Comparison of ENCODE assay signal across 25 cellular contexts in genomic region chr11:76224461-76225121, GRCh38. TPM values are rescaled to one million over a fixed set of nuclear protein-coding genes. Genes with fewer than 3 reads are reported as not detected.
A peak's percentile ranks its signal among the peaks of the same experiment; 100 is the strongest.
DNase-seq lines count a peak whose midpoint lies in the region; ATAC-seq and TF ChIP-seq lines count a peak whose summit lies in the region.
"Had no signal": no experiment of that assay in that cellular context is flagged by ENCODE, and none has a peak within 500 bp of the region (broad histone marks: within the 10 kb centered on the region; RNA-seq: fewer than 3 reads in every experiment).

No MANE protein-coding gene starts in this region.

- H3K4me1 ChIP-seq in right atrium auricular region (no peaks in the 10 kb centered on the region), neural progenitor cell (no peaks in the 10 kb centered on the region), ovary (ENCODE audit: insufficient read depth) (no peaks in the 10 kb centered on the region)

- 82 to 93% (median 84%) methylated on average over 10 of the region's 10 CpGs for WGBS in ovary, 3 donors

- H3K27ac ChIP-seq in right atrium auricular region (peak overlapping the region; percentile 31 to 60), neural progenitor cell (no peak overlapping the region), ovary (no peak overlapping the region)
- H3K27ac ChIP-seq: 22Rv1; BLaER1 treated with 17β-estradiol and CSF1 and Interleukin-3, amounts not matched to agents 10 nM and 100 nM; GM23248 had no signal

- no peak overlapping the region for H2AFZ ChIP-seq in neural progenitor cell (replicated peaks)
- H2AFZ ChIP-seq: GM23248 had no signal

- peak overlapping the region; percentile 74 for H3K27ac Mint-ChIP-seq in neural progenitor cell
- peak overlapping the region; percentile 11 for H3K27ac Mint-ChIP-seq in stimulated activated effector memory CD8-positive, alpha-beta T cell treated with anti-CD3 and anti-CD28 coated beads, Interleukin-12 subunit alpha, Interleukin-12 subunit beta, amount 100 ng/mL, for 72 hours
- H3K27ac Mint-ChIP-seq: H9 had no signal

- DNase-seq in Right ventricle myocardium inferior (ENCODE audit: missing footprints) (peak; percentile 45), left cardiac atrium (no peak), right atrium auricular region (ENCODE audit: low spot score) (no peak), neural progenitor cell (ENCODE audit: low spot score) (no peak), hippocampal formation (lab: John Stamatoyannopoulos, UW) (no peak), ovary (no peak), nucleus accumbens (lab: John Stamatoyannopoulos, UW) (no peak)
- no peak for DNase-seq in stimulated activated effector memory CD8-positive, alpha-beta T cell treated with anti-CD3 and anti-CD28 coated beads, Interleukin-12 subunit alpha, Interleukin-12 subunit beta, amount 100 ng/mL, for 72 hours (ENCODE audit: low spot score in 2 of 2)
- DNase-seq: Caco-2, DMS 273 treated with DMSO at 0.1 percent for 48 hours, DMS79 treated with DMSO at 0.1 percent for 48 hours, H9, KBM-7, MM.1S, NCI-H1048, NCI-H1417 treated with DMSO at 0.1 percent for 48 hours, NCI-H187, NCI-H446, NCI-H526, OCI-M1 had no signal

- TF ChIP-seq POLR2A in ovary (IDR thresholded peaks at IDR 0.05): no peak

- H3K79me2 ChIP-seq in neural progenitor cell (ENCODE audit: low read depth): no peaks in the 10 kb centered on the region

- H3K4me2 ChIP-seq in neural progenitor cell: no peak overlapping the region
- H3K4me2 ChIP-seq: BLaER1 treated with 17β-estradiol and CSF1 and Interleukin-3, amounts not matched to agents 10 nM and 100 nM had no signal

- no peaks in the 10 kb centered on the region for H3K9me3 Mint-ChIP-seq in neural progenitor cell
- H3K9me3 Mint-ChIP-seq in stimulated activated effector memory CD8-positive, alpha-beta T cell treated with anti-CD3 and anti-CD28 coated beads, Interleukin-12 subunit alpha, Interleukin-12 subunit beta, amount 100 ng/mL, for 72 hours: no peaks in the 10 kb centered on the region
- H3K9me3 Mint-ChIP-seq: CD4-positive, alpha-beta memory T cell; H9 had no signal

- ATAC-seq in Right ventricle myocardium inferior (no peak), left cardiac atrium (no peak)
- ATAC-seq in stimulated activated effector memory CD8-positive, alpha-beta T cell treated with anti-CD3 and anti-CD28 coated beads, Interleukin-12 subunit alpha, Interleukin-12 subunit beta, amount 100 ng/mL, for 72 hours: peak; percentile 13
- ATAC-seq: GM12878 had no signal

- TF ChIP-seq CTCF in right atrium auricular region (IDR thresholded peaks at IDR 0.05) (no peak), neural progenitor cell (IDR thresholded peaks at IDR 0.05) (no peak), ovary (IDR thresholded peaks at IDR 0.05) (no peak)

- H3K27me3 ChIP-seq in right atrium auricular region (no peaks in the 10 kb centered on the region), neural progenitor cell (no peaks in the 10 kb centered on the region), ovary (no peaks in the 10 kb centered on the region)
- H3K27me3 ChIP-seq: BLaER1 treated with 17β-estradiol and CSF1 and Interleukin-3, amounts not matched to agents 10 nM and 100 nM had no signal

- H3K4me1 Mint-ChIP-seq in neural progenitor cell: peaks cover 3% of the 10 kb centered on the region
- no peaks in the 10 kb centered on the region for H3K4me1 Mint-ChIP-seq in stimulated activated effector memory CD8-positive, alpha-beta T cell treated with anti-CD3 and anti-CD28 coated beads, Interleukin-12 subunit alpha, Interleukin-12 subunit beta, amount 100 ng/mL, for 72 hours
- H3K4me1 Mint-ChIP-seq: CD4-positive, alpha-beta memory T cell had no signal

- H3K27me3 Mint-ChIP-seq in neural progenitor cell (ENCODE audit: insufficient read depth, low read depth): peaks cover 11% of the 10 kb centered on the region

- H4K20me1 ChIP-seq in neural progenitor cell (ENCODE audit: low read depth): no peaks in the 10 kb centered on the region
- H4K20me1 ChIP-seq: BLaER1 treated with 17β-estradiol and CSF1 and Interleukin-3, amounts not matched to agents 10 nM and 100 nM had no signal

- H3F3A ChIP-seq in neural progenitor cell (ENCODE audit: low read depth): no peaks in the 10 kb centered on the region

- no peaks in the 10 kb centered on the region for H3K36me3 Mint-ChIP-seq in neural progenitor cell
- no peaks in the 10 kb centered on the region for H3K36me3 Mint-ChIP-seq in stimulated activated effector memory CD8-positive, alpha-beta T cell treated with anti-CD3 and anti-CD28 coated beads, Interleukin-12 subunit alpha, Interleukin-12 subunit beta, amount 100 ng/mL, for 72 hours
- H3K36me3 Mint-ChIP-seq: CD4-positive, alpha-beta memory T cell had no signal

- intact Hi-C loops in Right ventricle myocardium inferior (cut with DNase I) (no loop called here), left cardiac atrium (cut with DNase I) (no loop called here), ovary (cut with DNase I) (no loop called here)

- TF ChIP-seq EP300 in ovary (IDR thresholded peaks at IDR 0.05): no peak

- H3K9ac ChIP-seq in neural progenitor cell: no peak overlapping the region
- H3K9ac ChIP-seq: BLaER1 treated with 17β-estradiol and CSF1 and Interleukin-3, amounts not matched to agents 10 nM and 100 nM; GM23248 had no signal

- no peak overlapping the region for H3K4me3 ChIP-seq in right atrium auricular region
- no peak overlapping the region for H3K4me3 ChIP-seq in neural progenitor cell
- H3K4me3 ChIP-seq in ovary: no peak overlapping the region
- H3K4me3 ChIP-seq: BLaER1 treated with 17β-estradiol and CSF1 and Interleukin-3, amounts not matched to agents 10 nM and 100 nM; GM12878; GM23248 had no signal

- no peak overlapping the region for H3K4me3 Mint-ChIP-seq in neural progenitor cell
- H3K4me3 Mint-ChIP-seq in stimulated activated effector memory CD8-positive, alpha-beta T cell treated with anti-CD3 and anti-CD28 coated beads, Interleukin-12 subunit alpha, Interleukin-12 subunit beta, amount 100 ng/mL, for 72 hours: no peak overlapping the region
- H3K4me3 Mint-ChIP-seq: CD4-positive, alpha-beta memory T cell; H9 had no signal

- no peaks in the 10 kb centered on the region for H3K36me3 ChIP-seq in right atrium auricular region
- H3K36me3 ChIP-seq in neural progenitor cell: no peaks in the 10 kb centered on the region
- no peaks in the 10 kb centered on the region for H3K36me3 ChIP-seq in ovary
- H3K36me3 ChIP-seq: BLaER1 treated with 17β-estradiol and CSF1 and Interleukin-3, amounts not matched to agents 10 nM and 100 nM had no signal

- H3K9me3 ChIP-seq in right atrium auricular region (no peaks in the 10 kb centered on the region), neural progenitor cell (ENCODE audit: low read depth) (no peaks in the 10 kb centered on the region), ovary (no peaks in the 10 kb centered on the region)
- H3K9me3 ChIP-seq: BLaER1 treated with 17β-estradiol and CSF1 and Interleukin-3, amounts not matched to agents 10 nM and 100 nM; Caco-2 had no signal

RNA-seq across cellular contexts. Expression of gene WNT11, which starts 18.3 kb away (rescaled TPM):
- 18.2 TPM for total RNA-seq in Right ventricle myocardium inferior
- 1 to 10 TPM; 3.4 to 6.6 TPM for total RNA-seq in left cardiac atrium
- 1 to 10 TPM; 1.6 to 6.8 TPM for total RNA-seq in right atrium auricular region
- 0.26 and 0.59 TPM in 2 replicates for total RNA-seq in neural progenitor cell (ENCODE audit: low replicate concordance)
- total RNA-seq in ovary: 10 to 100 TPM in 1 of 7 donors, 1 to 10 TPM in 6; 2.2 to 16.4 (median 5.0) TPM
- polyA plus RNA-seq in ovary: 1 to 10 TPM; 1.1 to 1.9 TPM
- total RNA-seq: GM12878, GM23248, H9 had no signal
- polyA plus RNA-seq: GM23248 had no signal

Comparison
In these comparisons a context has a peak if more than half of its experiments do, and no peak if none do; other contexts are left out.
1. H3K27ac ChIP-seq: peak in right atrium auricular region (2 of 2); none in neural progenitor cell (single experiment) and ovary (0 of 2).